ENCODE assay signal across 1 cellular context in the genomic region with DNA sequence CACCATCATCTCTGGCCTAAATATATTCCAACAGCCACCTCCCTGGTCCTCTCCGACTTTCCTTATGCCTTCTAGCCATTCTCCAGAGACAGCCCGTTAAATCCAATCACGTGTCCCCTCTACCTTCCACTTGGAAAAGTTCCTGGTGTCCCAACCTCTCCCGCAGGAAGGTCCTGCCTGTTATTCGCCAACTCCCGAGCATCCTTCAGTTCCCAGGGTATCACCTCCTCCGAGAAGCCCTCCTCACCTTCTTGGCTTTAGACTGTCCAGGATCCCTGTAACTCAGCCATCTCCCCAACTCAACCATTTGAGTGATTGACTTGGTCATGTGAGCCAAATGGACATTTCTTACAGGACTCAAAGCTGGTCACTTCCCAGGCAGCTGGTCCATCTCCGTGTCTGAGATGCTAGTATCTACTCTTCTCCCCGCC.
TF ChIP-seq lines count a peak whose summit lies in the region.

No MANE protein-coding gene starts in this region.

TF ChIP-seq in IMR-90, 13 proteins besides CTCF, POLR2A, EP300 and RAD21 (continued from another document):
- TF ChIP-seq, protein P1, sequence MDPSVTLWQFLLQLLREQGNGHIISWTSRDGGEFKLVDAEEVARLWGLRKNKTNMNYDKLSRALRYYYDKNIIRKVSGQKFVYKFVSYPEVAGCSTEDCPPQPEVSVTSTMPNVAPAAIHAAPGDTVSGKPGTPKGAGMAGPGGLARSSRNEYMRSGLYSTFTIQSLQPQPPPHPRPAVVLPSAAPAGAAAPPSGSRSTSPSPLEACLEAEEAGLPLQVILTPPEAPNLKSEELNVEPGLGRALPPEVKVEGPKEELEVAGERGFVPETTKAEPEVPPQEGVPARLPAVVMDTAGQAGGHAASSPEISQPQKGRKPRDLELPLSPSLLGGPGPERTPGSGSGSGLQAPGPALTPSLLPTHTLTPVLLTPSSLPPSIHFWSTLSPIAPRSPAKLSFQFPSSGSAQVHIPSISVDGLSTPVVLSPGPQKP (IDR thresholded peaks at IDR 0.05; ENCODE audit: borderline replicate concordance, low read depth, low read length) = no peak
- TF ChIP-seq SMC3 (IDR thresholded peaks at IDR 0.05; ENCODE audit: low read depth, low read length) = no peak
- no peak for TF ChIP-seq MAZ (IDR thresholded peaks at IDR 0.05; ENCODE audit: borderline replicate concordance, low read depth, low read length)
- TF ChIP-seq RCOR1 (IDR thresholded peaks at IDR 0.05; ENCODE audit: insufficient replicate concordance, low read length) = no peak
- TF ChIP-seq, protein P2, sequence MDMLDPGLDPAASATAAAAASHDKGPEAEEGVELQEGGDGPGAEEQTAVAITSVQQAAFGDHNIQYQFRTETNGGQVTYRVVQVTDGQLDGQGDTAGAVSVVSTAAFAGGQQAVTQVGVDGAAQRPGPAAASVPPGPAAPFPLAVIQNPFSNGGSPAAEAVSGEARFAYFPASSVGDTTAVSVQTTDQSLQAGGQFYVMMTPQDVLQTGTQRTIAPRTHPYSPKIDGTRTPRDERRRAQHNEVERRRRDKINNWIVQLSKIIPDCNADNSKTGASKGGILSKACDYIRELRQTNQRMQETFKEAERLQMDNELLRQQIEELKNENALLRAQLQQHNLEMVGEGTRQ (IDR thresholded peaks at IDR 0.05; ENCODE audit: low read depth, low read length) = no peak; the same call in 1 of the 2 replicates
- TF ChIP-seq NFE2L2 (IDR thresholded peaks at IDR 0.05; ENCODE audit: low read depth, low read length) = no peak
- TF ChIP-seq MAFK (IDR thresholded peaks at IDR 0.05; ENCODE audit: low read depth, low read length) = no peak
